Comparison of ENCODE assay signal across 23 cellular contexts in the genomic region with DNA sequence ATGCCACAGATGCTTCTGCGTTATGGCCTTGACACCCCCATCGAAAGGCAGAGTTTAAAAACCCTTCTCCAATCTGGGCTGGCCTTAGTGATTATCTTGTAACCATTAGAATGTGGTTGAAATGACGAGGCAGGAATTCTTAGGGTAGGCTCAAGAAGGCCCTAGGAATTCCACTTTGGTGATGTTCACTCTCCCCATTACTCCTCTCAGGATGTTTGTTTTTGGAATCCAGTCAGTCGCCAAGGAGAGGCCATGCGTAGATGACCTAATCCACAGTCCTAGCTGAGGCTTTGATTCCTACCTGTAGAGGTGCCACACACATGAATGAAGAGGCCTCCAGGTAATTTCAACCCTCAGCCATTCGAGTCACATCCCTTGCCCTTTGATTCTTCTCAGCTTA.
DNase-seq lines count a peak whose midpoint lies in the region; ATAC-seq and TF ChIP-seq lines count a peak whose summit lies in the region.
"Had no signal": no experiment of that assay in that cellular context is flagged by ENCODE, and none has a peak within 500 bp of the region (broad histone marks: within the 10 kb centered on the region; RNA-seq: fewer than 3 reads in every experiment).

No MANE protein-coding gene starts in this region.

- H3K4me3 ChIP-seq in NT2/D1 (ENCODE audit: insufficient read length, low read depth): no peak overlapping the region
- H3K4me3 ChIP-seq in lung: no peak overlapping the region
- H3K4me3 ChIP-seq: coronary artery, heart right ventricle, mucosa of descending colon, right atrium auricular region, transverse colon had no signal

- H3K27me3 ChIP-seq in NT2/D1 (ENCODE audit: insufficient read depth, insufficient read length): no peaks in the 10 kb centered on the region
- H3K27me3 ChIP-seq in foreskin keratinocyte: no peaks in the 10 kb centered on the region
- H3K27me3 ChIP-seq in lung (ENCODE audit: control insufficient read depth, insufficient read depth): no peaks in the 10 kb centered on the region
- H3K27me3 ChIP-seq: heart right ventricle, right atrium auricular region, transverse colon had no signal

- H3K27ac ChIP-seq in foreskin keratinocyte (no peak overlapping the region), lung (ENCODE audit: low read depth in 1 of 2, low read length in 1 of 2) (no peak overlapping the region)
- H3K27ac ChIP-seq: coronary artery, heart right ventricle, right atrium auricular region, transverse colon had no signal

- no peaks in the 10 kb centered on the region for H3K9me3 ChIP-seq in NT2/D1 (ENCODE audit: insufficient read depth, low read length)
- no peaks in the 10 kb centered on the region for H3K9me3 ChIP-seq in lung (ENCODE audit: control insufficient read depth in 2 of 2, insufficient read depth in 1 of 2, low read length in 1 of 2)
- H3K9me3 ChIP-seq: heart right ventricle, mucosa of descending colon, right atrium auricular region, transverse colon had no signal

- H3K36me3 ChIP-seq in NT2/D1 (ENCODE audit: insufficient read depth, insufficient read length, low read length) (no peaks in the 10 kb centered on the region), lung (ENCODE audit: control insufficient read depth in 2 of 2, insufficient read depth in 2 of 2, low read length in 2 of 2) (no peaks in the 10 kb centered on the region)
- H3K36me3 ChIP-seq: heart right ventricle, right atrium auricular region, transverse colon had no signal

- ATAC-seq in foreskin keratinocyte (peak; percentile 15), lung (ENCODE audit: insufficient read depth, low FRiP score) (peak; percentile 69), GM19467 (IDR thresholded peaks at IDR 0.05; ENCODE audit: unreplicated experiment) (no peak)
- ATAC-seq: CD8-positive, alpha-beta T cell; HCT116; heart right ventricle; mucosa of descending colon had no signal

- DNase-seq in H4 (ENCODE audit: low spot score) (peak; percentile 8), NT2/D1 (ENCODE audit: low read depth, low spot score) (peak; percentile 40), foreskin keratinocyte (peak in 1 of 2 donors; percentile 14), lung (ENCODE audit: low spot score) (peak; percentile 35), DMS 273 treated with DMSO at 0.1 percent for 48 hours (lab: John Stamatoyannopoulos, UW) (no peak), NCI-H774 (lab: John Stamatoyannopoulos, UW) (no peak)
- no peak for DNase-seq in activated CD4-positive, alpha-beta T cell treated with anti-CD3 and anti-CD28 coated beads, Interleukin-2, amount 50 U/mL, for 1 hour
- DNase-seq: activated CD4-positive, alpha-beta T cell treated with anti-CD3 and anti-CD28 coated beads, Interleukin-2, amount 50 U/mL, for 48 hours; activated CD4-positive, CD25-positive, alpha-beta regulatory T cell; activated naive CD4-positive, alpha-beta T cell treated with anti-CD3 and anti-CD28 coated beads, Interleukin-2, amount 10 ng/mL, durations not matched to agents 7 days and 5 days; CD8-positive, alpha-beta T cell; effector memory CD4-positive, alpha-beta T cell; heart right ventricle; Karpas-422; mucosa of descending colon; NCI-H510A treated with DMSO at 0.1 percent for 48 hours; NK-92 treated with Interleukin-12 subunit alpha and Interleukin-12 subunit beta, amount 100 ng/mL, for 24 hours; SHP77; transverse colon had no signal

- 68 to 80% methylated on average over 6 of the region's 6 CpGs for WGBS in lung, 2 donors

- no peak for TF ChIP-seq CTCF in foreskin keratinocyte (conservative IDR thresholded peaks at IDR 0.05)
- TF ChIP-seq CTCF in lung (IDR thresholded peaks at IDR 0.05; ENCODE audit: control extremely low read depth, extremely low read depth): no peak

- H3K9ac ChIP-seq in NT2/D1 (ENCODE audit: insufficient read length, low read depth): no peak overlapping the region

- H3K4me1 ChIP-seq in NT2/D1 (ENCODE audit: insufficient read depth, insufficient read length): no peaks in the 10 kb centered on the region
- no peaks in the 10 kb centered on the region for H3K4me1 ChIP-seq in foreskin keratinocyte
- no peaks in the 10 kb centered on the region for H3K4me1 ChIP-seq in lung (ENCODE audit: control insufficient read depth in 2 of 2, insufficient read depth in 2 of 2, low read length in 2 of 2)
- H3K4me1 ChIP-seq: heart right ventricle, right atrium auricular region, transverse colon had no signal

Comparison
In these comparisons a context has a peak if more than half of its experiments do, and no peak if none do; other contexts are left out.
1. DNase-seq: peak in H4 (single experiment), NT2/D1 (single experiment) and lung (single experiment); none in DMS 273 treated with DMSO at 0.1 percent for 48 hours (single experiment), activated CD4-positive, alpha-beta T cell treated with anti-CD3 and anti-CD28 coated beads, Interleukin-2, amount 50 U/mL, for 1 hour (single experiment) and NCI-H774 (single experiment).